ENCODE assay signal across 8 cellular contexts in the genomic region with DNA sequence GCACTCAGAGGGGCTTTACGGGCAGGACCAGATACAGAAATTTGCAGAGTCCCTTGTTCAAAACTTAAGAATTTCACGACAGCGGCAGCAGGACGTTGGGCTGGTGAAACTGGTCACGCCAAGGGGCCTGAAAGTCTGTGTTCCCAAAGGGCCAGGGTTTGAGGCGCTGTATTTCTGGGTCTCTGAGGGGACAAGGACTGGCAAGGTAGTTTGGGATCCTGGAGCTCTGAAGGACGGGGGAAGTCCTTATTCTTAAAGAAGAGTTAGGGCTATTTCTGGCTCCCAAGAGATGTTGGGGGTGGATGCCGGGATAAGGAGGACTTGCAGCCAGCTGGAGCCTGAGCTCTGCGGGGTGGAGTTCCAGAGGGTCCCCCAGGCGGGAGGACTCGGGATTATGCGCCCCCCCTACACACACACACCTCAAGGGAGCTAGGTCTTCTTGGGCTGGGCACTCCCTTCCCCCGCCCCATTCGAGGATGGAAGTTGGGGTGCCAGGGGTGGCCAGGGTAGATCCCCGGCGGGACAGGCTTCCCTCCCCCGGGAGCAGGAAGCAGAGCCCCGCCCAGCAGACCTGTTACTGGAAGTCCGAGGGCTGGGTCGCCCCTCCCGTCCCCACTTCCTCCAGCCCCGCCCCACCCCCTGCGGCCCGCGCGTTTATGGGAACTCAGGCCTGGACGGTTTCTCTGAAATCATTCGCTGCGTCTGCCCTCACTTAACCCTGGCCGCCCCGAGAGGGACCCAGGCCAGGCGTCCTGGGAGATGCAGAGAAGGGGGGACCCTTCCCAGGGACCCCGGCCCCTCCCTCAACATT. TPM values are rescaled to one million over a fixed set of nuclear protein-coding genes. Genes with fewer than 3 reads are reported as not detected.
DNase-seq lines count a peak whose midpoint lies in the region; TF ChIP-seq lines count a peak whose summit lies in the region.

No MANE protein-coding gene starts in this region.

- DNase-seq in GM13976 (ENCODE audit: low spot score), result peak; percentile 84
- peak; percentile 57 for DNase-seq in T-helper 22 cell (ENCODE audit: low read depth)
- DNase-seq in astrocyte of the spinal cord (ENCODE audit: low read depth, low spot score), result peak; percentile 92
- no peak for DNase-seq in NCI-H345 (lab: John Stamatoyannopoulos, UW)
- DNase-seq in NCI-H1694 (lab: John Stamatoyannopoulos, UW), result no peak

- peaks cover 24% of the 10 kb centered on the region for H3K4me1 ChIP-seq in HUES64 (ENCODE audit: insufficient read depth, low read length)
- peaks cover 77 to 85% (median 78%) of the 10 kb centered on the region in 3 donors for H3K4me1 ChIP-seq in skeletal muscle tissue (ENCODE audit: control insufficient read depth in 3 of 3, insufficient read depth in 3 of 3, low read length in 3 of 3)

- H3K4me3 ChIP-seq in HUES64 (ENCODE audit: low read length) (peak overlapping the region; percentile 63), astrocyte of the spinal cord (ENCODE audit: low read depth, low read length) (peak overlapping the region; percentile 40), iPS-11a (ENCODE audit: low read depth, low read length) (peak overlapping the region; percentile 39), skeletal muscle tissue (ENCODE audit: low read length in 3 of 3) (peak overlapping the region; percentile 76 to 82 (median 77))

- H3K9ac ChIP-seq in HUES64 (ENCODE audit: low read depth, low read length) (no peak overlapping the region; the same call in 1 of the 2 replicates), skeletal muscle tissue (ENCODE audit: low read depth in 1 of 3, low read length in 3 of 3) (peak overlapping the region; percentile 86 to 91 (median 86))

- under 1% methylated on average over 33 of the region's 33 CpGs for WGBS in HUES64

- no peaks in the 10 kb centered on the region for H3K9me3 ChIP-seq in HUES64 (ENCODE audit: insufficient read depth, low read depth, low read length)
- H3K9me3 ChIP-seq in skeletal muscle tissue (ENCODE audit: control insufficient read depth in 3 of 3, low read length in 3 of 3), result no peaks in the 10 kb centered on the region

- H3K36me3 ChIP-seq in HUES64 (ENCODE audit: insufficient read depth, low read length) (no peaks in the 10 kb centered on the region), skeletal muscle tissue (ENCODE audit: control insufficient read depth in 3 of 3, insufficient read depth in 3 of 3, low read length in 3 of 3) (peaks cover 17 to 38% (median 24%) of the 10 kb centered on the region in 3 donors)

- H3K27me3 ChIP-seq in HUES64 (ENCODE audit: insufficient read depth, low read length), result peaks cover 87% of the 10 kb centered on the region
- no peaks in the 10 kb centered on the region for H3K27me3 ChIP-seq in skeletal muscle tissue (ENCODE audit: control insufficient read depth in 3 of 3, insufficient read depth in 3 of 3, low read length in 3 of 3)

- TF ChIP-seq CTCF in GM13976 (IDR thresholded peaks at IDR 0.05; ENCODE audit: borderline replicate concordance, control extremely low read depth, extremely low read depth, insufficient read depth, missing control alignments) (no peak), astrocyte of the spinal cord (IDR thresholded peaks at IDR 0.05; ENCODE audit: low read depth, low read length) (no peak)

- H3K27ac ChIP-seq in HUES64 (ENCODE audit: low read depth, low read length), result no peak overlapping the region
- peak overlapping the region; percentile 99 for H3K27ac ChIP-seq in skeletal muscle tissue (ENCODE audit: low read depth, low read length)

- in situ Hi-C loops in GM13976 (cut with MboI; ENCODE audit: low sequenced_read_pairs, unreplicated experiment) (no loop called here), astrocyte of the spinal cord (cut with HindIII; ENCODE audit: low sequenced_read_pairs) (no loop called here)

RNA-seq across cellular contexts. Expression of gene BCL3, which starts 5.6 kb away (rescaled TPM):
- 0.80 TPM for polyA plus RNA-seq in HUES64 (2013, experiment 1 of 2)
- 2.7 TPM for polyA plus RNA-seq in HUES64 (2013, experiment 2 of 2)
- 3.1 TPM for total RNA-seq in skeletal muscle tissue

RNA-seq across cellular contexts. Expression of gene CBLC, which starts 23.6 kb away (rescaled TPM):
- 3.9 TPM for polyA plus RNA-seq in HUES64 (2013, experiment 1 of 2)
- polyA plus RNA-seq in HUES64 (2013, experiment 2 of 2), result 5.1 TPM
- not detected for total RNA-seq in skeletal muscle tissue

RNA-seq across cellular contexts. Expression of gene BCAM, which starts 54.8 kb away (rescaled TPM):
- 30.2 TPM for polyA plus RNA-seq in HUES64 (2013, experiment 1 of 2)
- 39.3 TPM for polyA plus RNA-seq in HUES64 (2013, experiment 2 of 2)
- total RNA-seq in skeletal muscle tissue, result 89.8 TPM

RNA-seq across cellular contexts. Expression of gene CEACAM16, which starts 55.2 kb away (rescaled TPM):
- not detected for polyA plus RNA-seq in HUES64 (2013, experiment 1 of 2)
- not detected for polyA plus RNA-seq in HUES64 (2013, experiment 2 of 2)
- 1.0 TPM for total RNA-seq in skeletal muscle tissue

Comparison
In these comparisons a context has a peak if more than half of its experiments do, and no peak if none do; other contexts are left out.
1. DNase-seq: peak in GM13976 (single experiment), T-helper 22 cell (single experiment) and astrocyte of the spinal cord (single experiment); none in NCI-H345 (single experiment) and NCI-H1694 (single experiment).
2. Peak in every context shown above with its lines, with median percentiles within 50 percentile points of each other: H3K4me3 ChIP-seq.